ENCODE assay signal across 8 cellular contexts in genomic region chr17:50479522-50480141, GRCh38. TPM values are rescaled to one million over a fixed set of nuclear protein-coding genes. Genes with fewer than 3 reads are reported as not detected.
DNase-seq lines count a peak whose midpoint lies in the region; ATAC-seq and TF ChIP-seq lines count a peak whose summit lies in the region.

No MANE protein-coding gene starts in this region.

- peaks cover 22 to 50% (median 37%) of the 10 kb centered on the region in 11 experiments for H3K36me3 ChIP-seq in BLaER1 treated with 17β-estradiol and CSF1 and Interleukin-3, amounts not matched to agents 10 nM and 100 nM
- H3K36me3 ChIP-seq in H7 (replicated peaks; ENCODE audit: control insufficient read depth, insufficient read depth, low read length): peaks cover 8% of the 10 kb centered on the region
- H3K36me3 ChIP-seq in kidney epithelial cell (ENCODE audit: control insufficient read depth, insufficient read depth, low read length): peaks cover 3% of the 10 kb centered on the region

- peak overlapping the region in 9 of 11 experiments; percentile 76 to 88 (median 81); a peak in 16 of 22 replicates for H3K27ac ChIP-seq in BLaER1 treated with 17β-estradiol and CSF1 and Interleukin-3, amounts not matched to agents 10 nM and 100 nM

- H3K9me3 ChIP-seq in BLaER1 treated with 17β-estradiol and CSF1 and Interleukin-3, amounts not matched to agents 10 nM and 100 nM (replicated peaks in 1 of 11): no peaks in the 10 kb centered on the region

- H3K9ac ChIP-seq in BLaER1 treated with 17β-estradiol and CSF1 and Interleukin-3, amounts not matched to agents 10 nM and 100 nM: peak overlapping the region in 9 of 11 experiments; percentile 77 to 87 (median 83); a peak in 18 of 22 replicates

- peaks cover 0 to 24% (median 7%) of the 10 kb centered on the region in 11 experiments; a peak in 14 of 22 replicates for H4K20me1 ChIP-seq in BLaER1 treated with 17β-estradiol and CSF1 and Interleukin-3, amounts not matched to agents 10 nM and 100 nM

- TF ChIP-seq CTCF in kidney epithelial cell (IDR thresholded peaks at IDR 0.05; ENCODE audit: insufficient read depth, low read length, poor library complexity, severe bottlenecking): peak; percentile 68

- peak overlapping the region; percentile 75 to 96 (median 82) for H3K4me2 ChIP-seq in BLaER1 treated with 17β-estradiol and CSF1 and Interleukin-3, amounts not matched to agents 10 nM and 100 nM

- H3K4me1 ChIP-seq in BLaER1 treated with 17β-estradiol and CSF1 and Interleukin-3, amounts not matched to agents 10 nM and 100 nM: peaks cover 21 to 41% (median 27%) of the 10 kb centered on the region in 10 experiments

- DNase-seq in H7 (peak; percentile 91), NCI-H226 (peak; percentile 51), cerebellar cortex (ENCODE audit: low spot score) (peak; percentile 76), kidney epithelial cell (ENCODE audit: low read depth) (no peak)
- DNase-seq in stimulated activated CD4-positive, alpha-beta T cell treated with anti-CD3 and anti-CD28 coated beads, Interleukin-1b, Interleukin-23, amount 100 ng/mL, for 4 hours (ENCODE audit: low read depth in 2 of 2): peak; percentile 51 to 53

- H3K4me3 ChIP-seq in BLaER1 treated with 17β-estradiol and CSF1 and Interleukin-3, amounts not matched to agents 10 nM and 100 nM: peak overlapping the region; percentile 63 to 86 (median 76)
- H3K4me3 ChIP-seq in H7 (ENCODE audit: insufficient read depth, low read depth, low read length) (peak overlapping the region; percentile 82), kidney epithelial cell (ENCODE audit: low read depth, low read length) (peak overlapping the region; percentile 92)

- no peaks in the 10 kb centered on the region for H3K27me3 ChIP-seq in BLaER1 treated with 17β-estradiol and CSF1 and Interleukin-3, amounts not matched to agents 10 nM and 100 nM
- H3K27me3 ChIP-seq in H7 (ENCODE audit: control insufficient read depth, insufficient read depth, low read length) (peaks cover 7% of the 10 kb centered on the region), kidney epithelial cell (ENCODE audit: control insufficient read depth, insufficient read depth, low read length) (no peaks in the 10 kb centered on the region)

- peak; percentile 49 to 50 for ATAC-seq in activated CD4-positive, CD25-positive, alpha-beta regulatory T cell treated with anti-CD3 and anti-CD28 coated beads, Interleukin-2, amount 50 U/mL, for 24 hours
- no peak for ATAC-seq in HG03439 (IDR thresholded peaks at IDR 0.05; ENCODE audit: unreplicated experiment)

RNA-seq across cellular contexts. Expression of gene RSAD1, which starts 1.0 kb away (rescaled TPM):
- total RNA-seq in H7 (2014; rRNA removed; shearing (Covaris generic)): 28.4 and 38.1 TPM in 2 replicates
- total RNA-seq in kidney epithelial cell: 28.4 and 31.1 TPM in 2 replicates

RNA-seq across cellular contexts. Expression of gene CHAD, which starts 11.0 kb away (rescaled TPM):
- total RNA-seq in H7 (2014; rRNA removed; shearing (Covaris generic)): not detected in 2 replicates
- not detected in 2 replicates for total RNA-seq in kidney epithelial cell

RNA-seq across cellular contexts. Expression of gene MYCBPAP, which starts 28.6 kb away (rescaled TPM):
- total RNA-seq in H7 (2014; rRNA removed; shearing (Covaris generic)): 0.62 and 3.2 TPM in 2 replicates
- 0.14 and 0.50 TPM in 2 replicates for total RNA-seq in kidney epithelial cell

RNA-seq across cellular contexts. Expression of gene EPN3, which starts 52.9 kb away (rescaled TPM):
- total RNA-seq in H7 (2014; rRNA removed; shearing (Covaris generic)): 0.07 and 0.87 TPM in 2 replicates
- 0.62 and 0.84 TPM in 2 replicates for total RNA-seq in kidney epithelial cell

RNA-seq across cellular contexts. Expression of gene ACSF2, which starts 53.6 kb away (rescaled TPM):
- 14.8 and 16.2 TPM in 2 replicates for total RNA-seq in H7 (2014; rRNA removed; shearing (Covaris generic))
- total RNA-seq in kidney epithelial cell: 12.7 and 24.8 TPM in 2 replicates
